ENCODE assay signal across 18 cellular contexts in genomic region chr19:54192972-54193371, GRCh38. TPM values are rescaled to one million over a fixed set of nuclear protein-coding genes. Genes with fewer than 3 reads are reported as not detected.
DNase-seq lines count a peak whose midpoint lies in the region; TF ChIP-seq lines count a peak whose summit lies in the region.
"Had no signal": no experiment of that assay in that cellular context is flagged by ENCODE, and none has a peak within 500 bp of the region (broad histone marks: within the 10 kb centered on the region; RNA-seq: fewer than 3 reads in every experiment).

No MANE protein-coding gene starts in this region.

- BruUV-seq in Calu3 (replicated peaks; lab: Mats Ljungman, UMichigan) (no TSS peak), OCI-LY7 (replicated peaks; lab: Mats Ljungman, UMichigan) (no TSS peak)

- H4K5ac ChIP-seq in mesendoderm (ENCODE audit: low read length): no peak overlapping the region

- no peak overlapping the region for H4K8ac ChIP-seq in mesendoderm (ENCODE audit: low read depth, low read length)

- CTCF ChIA-PET in Calu3 (lab: Charles Lee) (no interaction called here), OCI-LY7 (lab: Charles Lee; ENCODE audit: unreplicated experiment) (no interaction called here)

- H3K56ac ChIP-seq in mesendoderm (ENCODE audit: low read length): no peak overlapping the region

- H3K27ac ChIP-seq in BLaER1 treated with 17β-estradiol and CSF1 and Interleukin-3, amounts not matched to agents 10 nM and 100 nM: peak overlapping the region in 5 of 11 experiments; percentile 92 to 96 (median 95); a peak in 7 of 22 replicates
- H3K27ac ChIP-seq in mesendoderm (ENCODE audit: low read depth, low read length): no peak overlapping the region
- no peak overlapping the region for H3K27ac ChIP-seq in uterus
- no peak overlapping the region for H3K27ac ChIP-seq in OCI-LY7 (ENCODE audit: low read depth, low read length, poor library complexity, severe bottlenecking)
- H3K27ac ChIP-seq: KMS-11 had no signal

- H3K36me3 ChIP-seq in BLaER1 treated with 17β-estradiol and CSF1 and Interleukin-3, amounts not matched to agents 10 nM and 100 nM: peaks cover 32 to 53% (median 43%) of the 10 kb centered on the region in 11 experiments
- H3K36me3 ChIP-seq in mesendoderm (ENCODE audit: control insufficient read depth, insufficient read depth, low read length) (peaks cover 12% of the 10 kb centered on the region), uterus (no peaks in the 10 kb centered on the region), OCI-LY7 (ENCODE audit: insufficient read depth, low read length) (peaks cover 27% of the 10 kb centered on the region)
- H3K36me3 ChIP-seq: BE2C had no signal

- no peak overlapping the region for H3K4ac ChIP-seq in mesendoderm (ENCODE audit: low read depth, low read length)

- peaks cover 4 to 26% (median 16%) of the 10 kb centered on the region in 11 experiments; a peak in 13 of 22 replicates for H4K20me1 ChIP-seq in BLaER1 treated with 17β-estradiol and CSF1 and Interleukin-3, amounts not matched to agents 10 nM and 100 nM
- H4K20me1 ChIP-seq in OCI-LY7 (ENCODE audit: insufficient read depth, low read length): no peaks in the 10 kb centered on the region

- no peaks in the 10 kb centered on the region for H3K9me2 ChIP-seq in OCI-LY7 (ENCODE audit: insufficient read depth, low read length)

- no peaks in the 10 kb centered on the region for H3K27me3 Mint-ChIP-seq in Calu3 (ENCODE audit: unreplicated experiment)
- H3K27me3 Mint-ChIP-seq in activated T-helper 1 cell treated with anti-CD3 and anti-CD28 coated beads, Interleukin-12 subunit alpha, Interleukin-12 subunit beta, Interleukin-2, Interleukin-4 antibody, amounts not matched to agents 30 ng/mL and 10 ng/mL and 1 ng/mL, durations not matched to agents 14 hours and 24 hours and 36 hours (ENCODE audit: insufficient read depth): no peaks in the 10 kb centered on the region

- no peaks in the 10 kb centered on the region for H3K9me3 ChIP-seq in BLaER1 treated with 17β-estradiol and CSF1 and Interleukin-3, amounts not matched to agents 10 nM and 100 nM (replicated peaks in 1 of 11)
- H3K9me3 ChIP-seq in uterus: no peaks in the 10 kb centered on the region
- no peaks in the 10 kb centered on the region for H3K9me3 ChIP-seq in OCI-LY7 (ENCODE audit: low read length)
- H3K9me3 ChIP-seq: adrenal gland, BE2C had no signal

- peaks cover 20 to 62% (median 27%) of the 10 kb centered on the region in 10 experiments for H3K4me1 ChIP-seq in BLaER1 treated with 17β-estradiol and CSF1 and Interleukin-3, amounts not matched to agents 10 nM and 100 nM
- H3K4me1 ChIP-seq in mesendoderm (ENCODE audit: control insufficient read depth, low read depth, low read length): peaks cover 3% of the 10 kb centered on the region
- peaks cover 0 to 16% of the 10 kb centered on the region in 2 donors for H3K4me1 ChIP-seq in uterus
- H3K4me1 ChIP-seq in OCI-LY7 (ENCODE audit: insufficient read depth, low read length, poor library complexity, severe bottlenecking): peaks cover 19% of the 10 kb centered on the region
- H3K4me1 ChIP-seq: BE2C had no signal

- H2AK5ac ChIP-seq in mesendoderm (ENCODE audit: low read length): no peak overlapping the region

- no peaks in the 10 kb centered on the region for H3K27me3 ChIP-seq in BLaER1 treated with 17β-estradiol and CSF1 and Interleukin-3, amounts not matched to agents 10 nM and 100 nM
- H3K27me3 ChIP-seq in mesendoderm (ENCODE audit: insufficient read depth, low read length, poor library complexity): no peaks in the 10 kb centered on the region
- no peaks in the 10 kb centered on the region for H3K27me3 ChIP-seq in uterus
- H3K27me3 ChIP-seq: adrenal gland, BE2C had no signal

- TF ChIP-seq CTCF in Calu3 (IDR thresholded peaks at IDR 0.05; ENCODE audit: unreplicated experiment) (no peak), uterus (IDR thresholded peaks at IDR 0.05) (no peak), OCI-LY7 (conservative IDR thresholded peaks at IDR 0.05; ENCODE audit: low read length) (no peak)

- peak overlapping the region in 7 of 10 experiments; percentile 76 to 97 (median 84); a peak in 10 of 20 replicates for H3K4me3 ChIP-seq in BLaER1 treated with 17β-estradiol and CSF1 and Interleukin-3, amounts not matched to agents 10 nM and 100 nM
- H3K4me3 ChIP-seq in mesendoderm (ENCODE audit: low read length) (no peak overlapping the region), uterus (no peak overlapping the region), OCI-LY7 (ENCODE audit: low read depth, low read length, poor library complexity, severe bottlenecking) (no peak overlapping the region)
- H3K4me3 ChIP-seq: adrenal gland had no signal

- peaks cover 81% of the 10 kb centered on the region for H3K36me3 Mint-ChIP-seq in Calu3 (ENCODE audit: insufficient read depth, unreplicated experiment)
- peaks cover 31% of the 10 kb centered on the region for H3K36me3 Mint-ChIP-seq in activated T-helper 1 cell treated with anti-CD3 and anti-CD28 coated beads, Interleukin-12 subunit alpha, Interleukin-12 subunit beta, Interleukin-2, Interleukin-4 antibody, amounts not matched to agents 30 ng/mL and 10 ng/mL and 1 ng/mL, durations not matched to agents 14 hours and 24 hours and 36 hours (ENCODE audit: low read depth)

- H3K9ac ChIP-seq in BLaER1 treated with 17β-estradiol and CSF1 and Interleukin-3, amounts not matched to agents 10 nM and 100 nM: peak overlapping the region; percentile 86 to 95 (median 93); a peak in 21 of 22 replicates
- peak overlapping the region; percentile 42 for H3K9ac ChIP-seq in mesendoderm (ENCODE audit: low read length)
- H3K9ac ChIP-seq: KMS-11 had no signal

- H2BK15ac ChIP-seq in mesendoderm (replicated peaks; ENCODE audit: low read depth): no peak overlapping the region

- H3K79me2 ChIP-seq in mesendoderm (ENCODE audit: control insufficient read depth, insufficient read depth, low read length): peaks cover 20% of the 10 kb centered on the region
- H3K79me2 ChIP-seq in OCI-LY7 (ENCODE audit: insufficient read depth, low read depth, low read length): peaks cover 20% of the 10 kb centered on the region; the same call in 1 of the 2 replicates

- H2BK120ac ChIP-seq in mesendoderm (ENCODE audit: low read depth, low read length): no peak overlapping the region

- no peak overlapping the region for H3K23ac ChIP-seq in mesendoderm (ENCODE audit: low read length)

- DNase-seq in Calu3 (no peak), mesendoderm (no peak), uterus (no peak), midbrain (lab: John Stamatoyannopoulos, UW) (no peak), OCI-LY7 (ENCODE audit: low spot score) (no peak), NCI-H1417 treated with DMSO at 0.1 percent for 48 hours (lab: John Stamatoyannopoulos, UW) (no peak)
- DNase-seq in activated T-helper 1 cell treated with anti-CD3 and anti-CD28 coated beads, Interleukin-12 subunit alpha, Interleukin-12 subunit beta, Interleukin-2, Interleukin-4 antibody, amounts not matched to agents 30 ng/mL and 10 ng/mL and 1 ng/mL, durations not matched to agents 14 hours and 24 hours and 36 hours (ENCODE audit: low spot score): no peak
- DNase-seq: adrenal gland, BE2C, EL, erythroblast, kidney glomerular epithelial cell, NCI-H1930, NCI-H69, RPMI8226, T-helper 9 cell had no signal

- H2AFZ ChIP-seq in OCI-LY7 (ENCODE audit: low read length): no peak overlapping the region

- no peak overlapping the region for H3K18ac ChIP-seq in mesendoderm (ENCODE audit: low read length)

- WGBS in mesendoderm (ENCODE audit: extremely low coverage, insufficient coverage, low lambda C conversion rate): no CpG with 5 or more reads among the region's 11 CpGs

- H3K9me3 Mint-ChIP-seq in Calu3 (ENCODE audit: low read depth, unreplicated experiment): no peaks in the 10 kb centered on the region
- H3K9me3 Mint-ChIP-seq in activated T-helper 1 cell treated with anti-CD3 and anti-CD28 coated beads, Interleukin-12 subunit alpha, Interleukin-12 subunit beta, Interleukin-2, Interleukin-4 antibody, amounts not matched to agents 30 ng/mL and 10 ng/mL and 1 ng/mL, durations not matched to agents 14 hours and 24 hours and 36 hours: no peaks in the 10 kb centered on the region

- no peak overlapping the region for H2BK5ac ChIP-seq in mesendoderm (ENCODE audit: low read length)

- peak overlapping the region; percentile 13 for H3K4me3 Mint-ChIP-seq in Calu3 (ENCODE audit: low read depth, unreplicated experiment)
- H3K4me3 Mint-ChIP-seq in activated T-helper 1 cell treated with anti-CD3 and anti-CD28 coated beads, Interleukin-12 subunit alpha, Interleukin-12 subunit beta, Interleukin-2, Interleukin-4 antibody, amounts not matched to agents 30 ng/mL and 10 ng/mL and 1 ng/mL, durations not matched to agents 14 hours and 24 hours and 36 hours: peak overlapping the region; percentile 94

- H3K4me2 ChIP-seq in BLaER1 treated with 17β-estradiol and CSF1 and Interleukin-3, amounts not matched to agents 10 nM and 100 nM: peak overlapping the region; percentile 93 to 100 (median 97)
- H3K4me2 ChIP-seq in mesendoderm (ENCODE audit: low read length) (no peak overlapping the region), OCI-LY7 (ENCODE audit: low read length) (no peak overlapping the region)

- intact Hi-C loops in Calu3 (cut with micrococcal nuclease; ENCODE audit: unreplicated experiment) (no loop called here), uterus (cut with DNase I; ENCODE audit: low total_unique reads) (loop anchor here (5.0 kb wide), 1 partner anchor 316 kb away; no protein-coding TSS in a partner anchor), OCI-LY7 (cut with micrococcal nuclease; ENCODE audit: unreplicated experiment) (no loop called here)
- intact Hi-C loops in activated T-helper 1 cell treated with anti-CD3 and anti-CD28 coated beads, Interleukin-12 subunit alpha, Interleukin-12 subunit beta, Interleukin-2, Interleukin-4 antibody, amounts not matched to agents 30 ng/mL and 10 ng/mL and 1 ng/mL, durations not matched to agents 14 hours and 24 hours and 36 hours (cut with micrococcal nuclease): loop anchor here (5.0 kb wide), 1 partner anchor 326 kb away; the partner anchor contains the start of gene MYADM

- H3K4me1 Mint-ChIP-seq in Calu3 (ENCODE audit: low read depth, unreplicated experiment): peaks cover 12% of the 10 kb centered on the region
- H3K4me1 Mint-ChIP-seq in activated T-helper 1 cell treated with anti-CD3 and anti-CD28 coated beads, Interleukin-12 subunit alpha, Interleukin-12 subunit beta, Interleukin-2, Interleukin-4 antibody, amounts not matched to agents 30 ng/mL and 10 ng/mL and 1 ng/mL, durations not matched to agents 14 hours and 24 hours and 36 hours (ENCODE audit: low read depth): peaks cover 18% of the 10 kb centered on the region

- no peak overlapping the region for H3K27ac Mint-ChIP-seq in Calu3 (ENCODE audit: unreplicated experiment)
- H3K27ac Mint-ChIP-seq in activated T-helper 1 cell treated with anti-CD3 and anti-CD28 coated beads, Interleukin-12 subunit alpha, Interleukin-12 subunit beta, Interleukin-2, Interleukin-4 antibody, amounts not matched to agents 30 ng/mL and 10 ng/mL and 1 ng/mL, durations not matched to agents 14 hours and 24 hours and 36 hours: no peak overlapping the region

- no peak for TF ChIP-seq POLR2A in uterus (IDR thresholded peaks at IDR 0.05)

- POLR2A ChIA-PET in OCI-LY7 (lab: Charles Lee): no interaction called here

- H3K79me1 ChIP-seq in mesendoderm (ENCODE audit: low read length): peaks cover 18% of the 10 kb centered on the region

RNA-seq across cellular contexts. Expression of gene TSEN34, which starts 1.9 kb away (rescaled TPM):
- total RNA-seq in Calu3 (2022): 52.2 and 53.0 TPM in 2 replicates
- total RNA-seq in activated T-helper 1 cell treated with anti-CD3 and anti-CD28 coated beads, Interleukin-12 subunit alpha, Interleukin-12 subunit beta, Interleukin-2, Interleukin-4 antibody, amounts not matched to agents 30 ng/mL and 10 ng/mL and 1 ng/mL, durations not matched to agents 14 hours and 24 hours and 36 hours: 20.1 and 20.9 TPM in 2 replicates
- 18.7 TPM for polyA plus RNA-seq in mesendoderm (2013, experiment 1 of 2)
- 20.4 TPM for polyA plus RNA-seq in mesendoderm (2013, experiment 2 of 2)
- total RNA-seq in uterus: 10 to 100 TPM; 13.1 to 66.4 (median 32.2) TPM
- 19.3 and 23.6 TPM in 2 replicates for total RNA-seq in OCI-LY7 (2014; rRNA removed; shearing (Covaris generic))
- 15.3 and 16.7 TPM in 2 replicates for total RNA-seq in OCI-LY7 (2022)

RNA-seq across cellular contexts. Expression of gene MBOAT7, which starts 3.6 kb away (rescaled TPM):
- total RNA-seq in Calu3 (2022): 287 and 323 TPM in 2 replicates
- 255 and 263 TPM in 2 replicates for total RNA-seq in activated T-helper 1 cell treated with anti-CD3 and anti-CD28 coated beads, Interleukin-12 subunit alpha, Interleukin-12 subunit beta, Interleukin-2, Interleukin-4 antibody, amounts not matched to agents 30 ng/mL and 10 ng/mL and 1 ng/mL, durations not matched to agents 14 hours and 24 hours and 36 hours
- 95.4 TPM for polyA plus RNA-seq in mesendoderm (2013, experiment 1 of 2)
- 92.1 TPM for polyA plus RNA-seq in mesendoderm (2013, experiment 2 of 2)
- total RNA-seq in uterus: 10 to 100 TPM in 3 of 4 donors, 1 to 10 TPM in 1; 5.3 to 47.8 (median 19.2) TPM
- total RNA-seq in OCI-LY7 (2014; rRNA removed; shearing (Covaris generic)): 15.6 and 18.1 TPM in 2 replicates
- total RNA-seq in OCI-LY7 (2022): 25.0 and 30.2 TPM in 2 replicates

RNA-seq across cellular contexts. Expression of gene RPS9, which starts 7.7 kb away (rescaled TPM):
- 825 and 841 TPM in 2 replicates for total RNA-seq in Calu3 (2022)
- total RNA-seq in activated T-helper 1 cell treated with anti-CD3 and anti-CD28 coated beads, Interleukin-12 subunit alpha, Interleukin-12 subunit beta, Interleukin-2, Interleukin-4 antibody, amounts not matched to agents 30 ng/mL and 10 ng/mL and 1 ng/mL, durations not matched to agents 14 hours and 24 hours and 36 hours: 1,475 and 1,511 TPM in 2 replicates
- polyA plus RNA-seq in mesendoderm (2013, experiment 1 of 2): 2,066 TPM
- polyA plus RNA-seq in mesendoderm (2013, experiment 2 of 2): 2,070 TPM
- total RNA-seq in uterus: 1,000 to 10,000 TPM; 1,240 to 3,586 (median 2,088) TPM
- total RNA-seq in OCI-LY7 (2014; rRNA removed; shearing (Covaris generic)): 4,033 and 5,482 TPM in 2 replicates
- 1,267 and 1,285 TPM in 2 replicates for total RNA-seq in OCI-LY7 (2022)

RNA-seq across cellular contexts. Expression of gene TMC4, which starts 20.0 kb away (rescaled TPM):
- total RNA-seq in Calu3 (2022) (157 and 166 TPM in 2 replicates), uterus (10 to 100 TPM in 1 of 4 donors, 1 to 10 TPM in 2, not detected in 1; 1.3 to 31.0 (median 3.0) TPM), OCI-LY7 (2022) (not detected in 2 replicates)
- 0.73 and 0.83 TPM in 2 replicates for total RNA-seq in activated T-helper 1 cell treated with anti-CD3 and anti-CD28 coated beads, Interleukin-12 subunit alpha, Interleukin-12 subunit beta, Interleukin-2, Interleukin-4 antibody, amounts not matched to agents 30 ng/mL and 10 ng/mL and 1 ng/mL, durations not matched to agents 14 hours and 24 hours and 36 hours
- polyA plus RNA-seq in mesendoderm (2013, experiment 1 of 2): 1.1 TPM
- 2.1 TPM for polyA plus RNA-seq in mesendoderm (2013, experiment 2 of 2)
- not detected in 2 replicates for total RNA-seq in OCI-LY7 (2014; rRNA removed; shearing (Covaris generic))

RNA-seq across cellular contexts. Expression of gene LILRB3, which starts 29.8 kb away (rescaled TPM):
- total RNA-seq in Calu3 (2022): not detected in 2 replicates
- total RNA-seq in activated T-helper 1 cell treated with anti-CD3 and anti-CD28 coated beads, Interleukin-12 subunit alpha, Interleukin-12 subunit beta, Interleukin-2, Interleukin-4 antibody, amounts not matched to agents 30 ng/mL and 10 ng/mL and 1 ng/mL, durations not matched to agents 14 hours and 24 hours and 36 hours: 0.67 and 0.78 TPM in 2 replicates
- polyA plus RNA-seq in mesendoderm (2013, experiment 1 of 2): not detected
- not detected for polyA plus RNA-seq in mesendoderm (2013, experiment 2 of 2)
- 1 to 10 TPM in 2 of 4 donors, not detected in 2; 3.0 to 5.3 TPM for total RNA-seq in uterus
- total RNA-seq in OCI-LY7 (2014; rRNA removed; shearing (Covaris generic)): not detected in 2 replicates
- total RNA-seq in OCI-LY7 (2022): not detected in 2 replicates

Comparison
In these comparisons a context has a peak if more than half of its experiments do, and no peak if none do; other contexts are left out.
1. H3K4me2 ChIP-seq: peak in BLaER1 treated with 17β-estradiol and CSF1 and Interleukin-3, amounts not matched to agents 10 nM and 100 nM (11 of 11); none in mesendoderm (single experiment) and OCI-LY7 (single experiment).
2. H3K4me3 ChIP-seq: peak in BLaER1 treated with 17β-estradiol and CSF1 and Interleukin-3, amounts not matched to agents 10 nM and 100 nM (7 of 10); none in mesendoderm (single experiment), uterus (0 of 2) and OCI-LY7 (single experiment).
3. intact Hi-C loops: an anchor here in activated T-helper 1 cell treated with anti-CD3 and anti-CD28 coated beads, Interleukin-12 subunit alpha, Interleukin-12 subunit beta, Interleukin-2, Interleukin-4 antibody, amounts not matched to agents 30 ng/mL and 10 ng/mL and 1 ng/mL, durations not matched to agents 14 hours and 24 hours and 36 hours (5.0 kb wide) and uterus (5.0 kb wide); none called in Calu3 and OCI-LY7.